ENCODE assay signal across 8 cellular contexts in the genomic region with DNA sequence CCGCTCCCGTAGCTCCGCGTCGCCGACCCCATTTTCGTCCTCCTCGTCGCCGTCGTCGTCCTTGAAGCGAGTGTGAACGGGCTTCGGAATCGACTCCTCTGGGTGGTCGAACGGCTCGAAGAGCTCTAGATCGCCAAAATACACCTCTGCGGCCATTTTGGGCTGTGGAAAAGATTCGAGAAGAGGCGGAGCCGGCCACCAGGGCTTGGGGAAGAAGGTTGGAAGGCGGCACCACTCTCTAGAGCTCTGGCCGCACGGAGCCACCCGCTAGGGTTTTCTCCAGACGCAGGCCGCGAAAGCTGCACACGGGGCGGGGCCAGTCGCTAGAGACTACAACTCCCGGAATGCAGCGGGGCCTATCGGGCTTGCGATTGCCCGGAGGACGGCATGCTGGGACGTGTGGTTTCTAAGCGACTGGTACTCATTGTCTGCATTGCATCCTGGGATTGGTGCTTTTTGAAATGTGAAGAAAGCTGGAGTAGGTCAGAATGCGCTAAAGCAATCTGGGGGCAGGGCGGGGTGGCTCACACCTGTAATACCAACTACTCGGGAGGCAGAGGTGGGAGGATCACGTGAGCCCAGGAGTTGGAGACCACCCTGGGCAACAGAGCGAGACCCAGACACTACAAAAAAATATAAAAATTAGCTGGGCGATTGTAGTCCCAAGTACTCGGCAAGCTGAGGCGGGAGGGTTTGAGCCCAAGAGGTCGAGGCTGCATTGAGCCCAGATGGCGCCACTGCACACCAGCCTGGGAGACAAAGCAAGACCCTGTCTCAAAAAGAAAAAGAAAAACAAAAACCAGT. TPM values are rescaled to one million over a fixed set of nuclear protein-coding genes. Genes with fewer than 3 reads are reported as not detected.
A peak's percentile ranks its signal among the peaks of the same experiment; 100 is the strongest.
DNase-seq lines count a peak whose midpoint lies in the region; ATAC-seq and TF ChIP-seq lines count a peak whose summit lies in the region.

A gene (minus strand): TSS at position 248 of the 804 bp plus-strand sequence. CDS start 92 bp downstream, at position 156.

- peaks cover 4% of the 10 kb centered on the region for H4K20me1 ChIP-seq in GM23338 (replicated peaks; ENCODE audit: insufficient read depth)

- peak within 1 kb of the TSS; percentile 99 for H3K27ac Mint-ChIP-seq in GM23338
- peak within 1 kb of the TSS; percentile 89 to 98 (median 96) for H3K27ac Mint-ChIP-seq in naive thymus-derived CD4-positive, alpha-beta T cell
- peak within 1 kb of the TSS; percentile 94 for H3K27ac Mint-ChIP-seq in stimulated activated naive B cell treated with anti-CD40 and anti-IgM and Interleukin-4, amounts not matched to agents 10 μg/mL and 1 μg/mL and 100 μg/mL, for 72 hours

- peaks cover 63% of the 10 kb centered on the region for H3K36me3 Mint-ChIP-seq in GM23338 (ENCODE audit: low read depth)
- peaks cover 0 to 23% (median 11%) of the 10 kb centered on the region in 5 donors for H3K36me3 Mint-ChIP-seq in naive thymus-derived CD4-positive, alpha-beta T cell
- H3K36me3 Mint-ChIP-seq in stimulated activated naive B cell treated with anti-CD40 and anti-IgM and Interleukin-4, amounts not matched to agents 10 μg/mL and 1 μg/mL and 100 μg/mL, for 72 hours: peaks cover 11 to 21% of the 10 kb centered on the region in 2 donors

- H3K4me2 ChIP-seq in GM23338: peak within 1 kb of the TSS; percentile 87

- H3K27me3 Mint-ChIP-seq in GM23338 (ENCODE audit: insufficient read depth, low read depth, poor library complexity): peaks cover 11% of the 10 kb centered on the region
- no peaks in the 10 kb centered on the region for H3K27me3 Mint-ChIP-seq in naive thymus-derived CD4-positive, alpha-beta T cell
- H3K27me3 Mint-ChIP-seq in stimulated activated naive B cell treated with anti-CD40 and anti-IgM and Interleukin-4, amounts not matched to agents 10 μg/mL and 1 μg/mL and 100 μg/mL, for 72 hours: no peaks in the 10 kb centered on the region

- CTCF ChIA-PET in naive thymus-derived CD4-positive, alpha-beta T cell (lab: Charles Lee): interaction anchor here (0.5 to 1.8 kb wide), 6 partner anchors 10 to 1389 kb away, joined by 3 to 8 read pairs (median 4); a partner anchor contains a TSS

- H3K4me3 ChIP-seq in GM23338: peak within 1 kb of the TSS; percentile 78
- H3K4me3 ChIP-seq in naive thymus-derived CD4-positive, alpha-beta T cell (ENCODE audit: low read length): peak within 1 kb of the TSS; percentile 97

- H3K9me2 ChIP-seq in GM23338 (ENCODE audit: insufficient read depth): no peaks in the 10 kb centered on the region

- H2AFZ ChIP-seq in GM23338: peak within 1 kb of the TSS; percentile 33; the same call in 1 of the 2 replicates

- peaks cover 5% of the 10 kb centered on the region for H3K4me1 ChIP-seq in GM23338 (ENCODE audit: insufficient read depth)
- H3K4me1 ChIP-seq in naive thymus-derived CD4-positive, alpha-beta T cell (ENCODE audit: control insufficient read depth in 2 of 2, insufficient read depth in 2 of 2, low read length in 2 of 2): peaks cover 9 to 15% of the 10 kb centered on the region in 2 donors

- H3K36me3 ChIP-seq in GM23338 (ENCODE audit: insufficient read depth): peaks cover 27% of the 10 kb centered on the region
- peaks cover 5 to 25% (median 6%) of the 10 kb centered on the region in 3 experiments for H3K36me3 ChIP-seq in naive thymus-derived CD4-positive, alpha-beta T cell (ENCODE audit: control insufficient read depth in 2 of 3, insufficient read depth in 3 of 3, low read length in 3 of 3)

- H3K79me2 ChIP-seq in GM23338 (replicated peaks; ENCODE audit: insufficient read depth): peaks cover 42% of the 10 kb centered on the region

- peak within 1 kb of the TSS; percentile 93 for H3K27ac ChIP-seq in GM23338 (ENCODE audit: low read depth)
- H3K27ac ChIP-seq in naive thymus-derived CD4-positive, alpha-beta T cell (ENCODE audit: low read depth, low read length): peak within 1 kb of the TSS; percentile 92

- POLR2A ChIA-PET in naive thymus-derived CD4-positive, alpha-beta T cell (lab: Charles Lee): interaction anchor here (0.7 to 9.6 kb wide), 19 partner anchors 11 to 732 kb away, joined by 3 to 115 read pairs (median 5); a partner anchor contains a TSS

- H3K27me3 ChIP-seq in GM23338 (ENCODE audit: insufficient read depth): no peaks in the 10 kb centered on the region
- no peaks in the 10 kb centered on the region for H3K27me3 ChIP-seq in naive thymus-derived CD4-positive, alpha-beta T cell (ENCODE audit: control insufficient read depth in 2 of 2, insufficient read depth in 2 of 2, low read length in 2 of 2)

- DNase-seq in EL: peak; percentile 98
- DNase-seq in GM23338 (ENCODE audit: low spot score): peak; percentile 100
- peak; percentile 98 for DNase-seq in LHCN-M2 (ENCODE audit: low read depth)
- DNase-seq in RPMI8226: peak; percentile 99
- peak; percentile 91 for DNase-seq in activated T-helper 1 cell treated with anti-CD3 and anti-CD28 coated beads, Interleukin-2, amount 50 U/mL, for 16 hours (ENCODE audit: low read depth in 1 of 2, low spot score in 1 of 2)
- peak; percentile 98 for DNase-seq in fibroblast of gingiva (ENCODE audit: low read depth)
- peak; percentile 83 to 97 (median 94) for DNase-seq in naive thymus-derived CD4-positive, alpha-beta T cell
- DNase-seq in stimulated activated naive B cell treated with anti-CD40 and anti-IgM and Interleukin-4, amounts not matched to agents 10 μg/mL and 1 μg/mL and 100 μg/mL, for 72 hours: peak; percentile 96

- no peaks in the 10 kb centered on the region for H3K9me3 ChIP-seq in naive thymus-derived CD4-positive, alpha-beta T cell (ENCODE audit: control insufficient read depth in 2 of 3, low read length in 3 of 3)

- no peaks in the 10 kb centered on the region for H3K9me3 Mint-ChIP-seq in GM23338
- H3K9me3 Mint-ChIP-seq in naive thymus-derived CD4-positive, alpha-beta T cell: peaks cover 0 to 2% (median 0%) of the 10 kb centered on the region in 11 donors
- H3K9me3 Mint-ChIP-seq in stimulated activated naive B cell treated with anti-CD40 and anti-IgM and Interleukin-4, amounts not matched to agents 10 μg/mL and 1 μg/mL and 100 μg/mL, for 72 hours: no peaks in the 10 kb centered on the region

- TF ChIP-seq CTCF in GM23338 (conservative IDR thresholded peaks at IDR 0.05; ENCODE audit: low read depth in 2 of 2): peak; percentile 28 to 47; a peak in 2 of 4 replicates

- H3K4me3 Mint-ChIP-seq in GM23338: peak within 1 kb of the TSS; percentile 98
- H3K4me3 Mint-ChIP-seq in naive thymus-derived CD4-positive, alpha-beta T cell: peak within 1 kb of the TSS; percentile 83 to 99 (median 96)
- H3K4me3 Mint-ChIP-seq in stimulated activated naive B cell treated with anti-CD40 and anti-IgM and Interleukin-4, amounts not matched to agents 10 μg/mL and 1 μg/mL and 100 μg/mL, for 72 hours: peak within 1 kb of the TSS; percentile 96 to 97

- ATAC-seq in GM23338: peak; percentile 91
- ATAC-seq in naive thymus-derived CD4-positive, alpha-beta T cell: peak; percentile 96
- ATAC-seq in stimulated activated naive B cell treated with anti-CD40 and anti-IgM and Interleukin-4, amounts not matched to agents 10 μg/mL and 1 μg/mL and 100 μg/mL, for 72 hours (replicated peaks): peak; percentile 92 to 94

- H3K4me1 Mint-ChIP-seq in GM23338: peaks cover 20% of the 10 kb centered on the region
- H3K4me1 Mint-ChIP-seq in naive thymus-derived CD4-positive, alpha-beta T cell: peaks cover 22 to 47% (median 39%) of the 10 kb centered on the region in 7 donors
- H3K4me1 Mint-ChIP-seq in stimulated activated naive B cell treated with anti-CD40 and anti-IgM and Interleukin-4, amounts not matched to agents 10 μg/mL and 1 μg/mL and 100 μg/mL, for 72 hours: peaks cover 19 to 44% of the 10 kb centered on the region in 2 donors

- intact Hi-C loops in naive thymus-derived CD4-positive, alpha-beta T cell (cut with micrococcal nuclease): loop anchor here (1.0 to 5.0 kb wide), 15 partner anchors 25 to 1919 kb away; a partner anchor contains a TSS

- H3F3A ChIP-seq in GM23338 (replicated peaks; ENCODE audit: low read depth): peaks cover 33% of the 10 kb centered on the region

TF ChIP-seq in GM23338, 12 proteins besides CTCF, POLR2A, EP300 and RAD21:
- peak; percentile 86 for TF ChIP-seq POLR2AphosphoS5 (IDR thresholded peaks at IDR 0.05; ENCODE audit: low read depth)
- peak; percentile 28; the same call in 1 of the 2 replicates for TF ChIP-seq NANOG (IDR thresholded peaks at IDR 0.05; ENCODE audit: borderline replicate concordance)
- TF ChIP-seq STAT1 (IDR thresholded peaks at IDR 0.05; ENCODE audit: unreplicated experiment): no peak
- no peak for TF ChIP-seq EZH2 (IDR thresholded peaks at IDR 0.05; ENCODE audit: low read depth, unreplicated experiment)
- TF ChIP-seq, protein P1, sequence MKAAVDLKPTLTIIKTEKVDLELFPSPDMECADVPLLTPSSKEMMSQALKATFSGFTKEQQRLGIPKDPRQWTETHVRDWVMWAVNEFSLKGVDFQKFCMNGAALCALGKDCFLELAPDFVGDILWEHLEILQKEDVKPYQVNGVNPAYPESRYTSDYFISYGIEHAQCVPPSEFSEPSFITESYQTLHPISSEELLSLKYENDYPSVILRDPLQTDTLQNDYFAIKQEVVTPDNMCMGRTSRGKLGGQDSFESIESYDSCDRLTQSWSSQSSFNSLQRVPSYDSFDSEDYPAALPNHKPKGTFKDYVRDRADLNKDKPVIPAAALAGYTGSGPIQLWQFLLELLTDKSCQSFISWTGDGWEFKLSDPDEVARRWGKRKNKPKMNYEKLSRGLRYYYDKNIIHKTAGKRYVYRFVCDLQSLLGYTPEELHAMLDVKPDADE (IDR thresholded peaks at IDR 0.05): peak; percentile 99
- peak; percentile 73 for TF ChIP-seq CREB1 (CRISPR knock-in tag; IDR thresholded peaks at IDR 0.05; ENCODE audit: low read depth)

RNA-seq across cellular contexts. Expression of the gene that starts here (rescaled TPM):
- total RNA-seq in GM23338 (2014; rRNA removed; shearing (Covaris generic)): 21.7 and 39.0 TPM in 2 replicates
- 23.9 and 24.8 TPM in 2 replicates for polyA plus RNA-seq in GM23338 (2016; fragmentation: Nextera tagmentation; extraction: Ambion mirVana)
- total RNA-seq in LHCN-M2 (2014; rRNA removed): 14.6 and 15.1 TPM in 2 replicates
- polyA plus RNA-seq in LHCN-M2 (2012): 4.7 TPM
- 10 to 100 TPM; 44.4 to 54.0 (median 46.8) TPM for total RNA-seq in naive thymus-derived CD4-positive, alpha-beta T cell
- 10 to 100 TPM; 10.6 to 19.7 TPM for polyA plus RNA-seq in naive thymus-derived CD4-positive, alpha-beta T cell

Comparison
In these comparisons a context has a peak if more than half of its experiments do, and no peak if none do; other contexts are left out.
1. Peak in every context shown above with its lines: DNase-seq, ATAC-seq, H3K4me3 ChIP-seq and H3K27ac ChIP-seq.